9 cellular contexts compared by ENCODE assay signal in the genomic region with DNA sequence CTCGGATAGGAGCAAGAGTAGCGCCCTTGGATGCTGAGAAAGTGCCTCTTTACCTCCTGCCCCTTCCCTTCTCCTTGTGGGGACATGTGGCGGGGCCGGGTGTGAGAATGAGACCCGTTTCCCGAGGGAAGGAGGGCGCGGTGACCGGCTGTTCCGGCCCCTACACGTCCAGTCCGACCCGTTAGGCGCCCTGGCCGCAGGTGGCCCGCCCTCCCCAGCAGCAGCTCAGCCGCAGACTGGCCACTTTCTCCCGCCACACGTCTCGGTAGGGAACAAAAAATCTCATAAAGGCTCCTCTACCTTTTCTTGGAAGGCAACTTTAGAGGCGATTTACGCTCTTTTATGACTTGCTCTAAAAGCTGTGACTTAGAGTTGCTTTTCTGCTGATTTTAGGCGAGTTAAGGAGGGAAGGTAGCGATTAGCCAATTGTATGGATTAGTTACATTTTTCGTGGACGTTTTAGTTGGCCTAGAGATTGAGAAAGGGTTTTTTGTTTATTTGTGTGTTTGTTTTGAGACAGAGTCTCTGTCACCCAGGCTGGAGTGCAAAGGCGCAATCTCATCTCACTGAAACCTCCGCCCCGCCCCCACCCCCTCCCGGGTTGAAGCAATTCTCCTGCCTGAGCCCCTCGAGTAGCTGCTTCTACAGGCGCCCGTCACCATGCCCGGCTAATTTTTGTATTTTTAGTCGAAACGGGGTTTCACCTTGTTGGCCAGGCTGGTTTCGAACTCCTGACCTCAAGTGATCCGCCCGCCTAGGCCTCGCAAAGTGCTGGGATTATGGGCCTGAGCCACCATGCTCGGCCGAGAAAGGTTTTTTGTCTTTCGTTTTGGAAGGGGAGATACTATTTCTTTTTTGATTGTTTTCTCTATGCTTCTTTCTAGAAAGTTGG. TPM values are rescaled to one million over a fixed set of nuclear protein-coding genes. Genes with fewer than 3 reads are reported as not detected.
A peak's percentile ranks its signal among the peaks of the same experiment; 100 is the strongest.
DNase-seq lines count a peak whose midpoint lies in the region; ATAC-seq and TF ChIP-seq lines count a peak whose summit lies in the region.
"Had no signal": no experiment of that assay in that cellular context is flagged by ENCODE, and none has a peak within 500 bp of the region (broad histone marks: within the 10 kb centered on the region; RNA-seq: fewer than 3 reads in every experiment).

No MANE protein-coding gene starts in this region.

- no peak overlapping the region for H3K9ac ChIP-seq in trophoblast cell (ENCODE audit: low read length)

- 65 to 84% (median 79%) methylated on average over 41 to 43 of the region's 43 CpGs for WGBS in heart left ventricle, 4 donors
- no CpG with 5 or more reads among the region's 43 CpGs for WGBS in trophoblast cell (ENCODE audit: extremely low coverage, insufficient coverage, insufficient read length)

- no peaks in the 10 kb centered on the region for H3K9me3 ChIP-seq in RWPE2 (ENCODE audit: severe bottlenecking)
- H3K9me3 ChIP-seq in heart left ventricle = no peaks in the 10 kb centered on the region
- H3K9me3 ChIP-seq in trophoblast cell (ENCODE audit: insufficient read depth, low read depth, low read length) = no peaks in the 10 kb centered on the region

- intact Hi-C loops in heart left ventricle (cut with DNase I) = loop anchor here in 2 of 10 donors (5.0 kb wide), 1 partner anchor 41 kb away; no protein-coding TSS in a partner anchor

- TF ChIP-seq CTCF in GM12875 (IDR thresholded peaks at IDR 0.05; ENCODE audit: borderline replicate concordance, insufficient read depth, low read depth, low read length) (no peak), RWPE2 (IDR thresholded peaks at IDR 0.05; ENCODE audit: poor library complexity, severe bottlenecking) (no peak), heart left ventricle (IDR thresholded peaks at IDR 0.05) (no peak)

- H4K8ac ChIP-seq in trophoblast cell (ENCODE audit: low read depth, low read length) = peak overlapping the region; percentile 58

- H3K27ac ChIP-seq in RWPE2 (ENCODE audit: poor library complexity, severe bottlenecking) (peak overlapping the region; percentile 44), heart left ventricle (no peak overlapping the region), trophoblast cell (ENCODE audit: low read depth, low read length) (no peak overlapping the region)

- H2BK12ac ChIP-seq in trophoblast cell (ENCODE audit: low read length) = peak overlapping the region; percentile 60

- H3K4me3 ChIP-seq in GM12875 (ENCODE audit: low read depth, low read length) (peak overlapping the region; percentile 66), RWPE2 (ENCODE audit: severe bottlenecking) (peak overlapping the region; percentile 56), heart left ventricle (peak overlapping the region in 11 of 12 donors; percentile 39 to 74 (median 63)), trophoblast cell (ENCODE audit: low read depth, low read length) (peak overlapping the region; percentile 64)

- no peak for TF ChIP-seq POLR2A in heart left ventricle (IDR thresholded peaks at IDR 0.05)

- peak overlapping the region; percentile 33 for H2BK120ac ChIP-seq in trophoblast cell (ENCODE audit: insufficient read depth, low read length, poor library complexity)

- no peak for ATAC-seq in RWPE2 (ENCODE audit: low read depth)
- peak in 2 of 4 donors; percentile 6 to 25 for ATAC-seq in heart left ventricle
- ATAC-seq in HG03196 (IDR thresholded peaks at IDR 0.05; ENCODE audit: unreplicated experiment) = no peak

- no peak overlapping the region for H4K12ac ChIP-seq in trophoblast cell (ENCODE audit: low read depth, low read length)

- H3K4ac ChIP-seq in trophoblast cell (ENCODE audit: low read depth, low read length) = no peak overlapping the region

- peaks cover 2% of the 10 kb centered on the region for H3K79me2 ChIP-seq in trophoblast cell (ENCODE audit: control insufficient read depth, insufficient read depth, low read length, poor library complexity)

- H3K14ac ChIP-seq in trophoblast cell (ENCODE audit: low read length) = no peak overlapping the region

- H3K23ac ChIP-seq in trophoblast cell (ENCODE audit: low read length) = no peak overlapping the region

- no peaks in the 10 kb centered on the region for H3K27me3 ChIP-seq in RWPE2 (ENCODE audit: insufficient read depth, poor library complexity, severe bottlenecking)
- H3K27me3 ChIP-seq in heart left ventricle = peaks cover 0 to 9% (median 0%) of the 10 kb centered on the region in 9 donors
- H3K27me3 ChIP-seq in trophoblast cell (ENCODE audit: insufficient read depth, low read length) = no peaks in the 10 kb centered on the region

- H3K4me2 ChIP-seq in trophoblast cell (ENCODE audit: low read length) = peak overlapping the region; percentile 97

- H2AFZ ChIP-seq in trophoblast cell (ENCODE audit: insufficient read depth, low read length, poor library complexity) = no peak overlapping the region

- H3K4me1 ChIP-seq in RWPE2 (ENCODE audit: insufficient read depth, poor library complexity, severe bottlenecking) (peaks cover 18% of the 10 kb centered on the region), heart left ventricle (peaks cover 0 to 20% (median 8%) of the 10 kb centered on the region in 12 donors), trophoblast cell (ENCODE audit: control insufficient read depth in 1 of 2, insufficient read depth in 2 of 2, low read length in 2 of 2) (peaks cover 9 to 15% of the 10 kb centered on the region in 2 experiments)

- H3K36me3 ChIP-seq in RWPE2 (ENCODE audit: low read depth) (no peaks in the 10 kb centered on the region), heart left ventricle (no peaks in the 10 kb centered on the region), trophoblast cell (ENCODE audit: control insufficient read depth in 1 of 2, insufficient read depth in 2 of 2, low read length in 2 of 2) (no peaks in the 10 kb centered on the region)

- peak overlapping the region; percentile 42 for H4K91ac ChIP-seq in trophoblast cell (ENCODE audit: low read depth, low read length)

- peak overlapping the region; percentile 63 for H3K18ac ChIP-seq in trophoblast cell (ENCODE audit: low read length)

- no peak overlapping the region for H2AK5ac ChIP-seq in trophoblast cell (ENCODE audit: low read length)

- peaks cover 7% of the 10 kb centered on the region for H3K79me1 ChIP-seq in trophoblast cell (ENCODE audit: low read length)

- DNase-seq in RWPE2 (ENCODE audit: low spot score) = no peak
- no peak for DNase-seq in heart left ventricle
- peak; percentile 56 to 70 for DNase-seq in trophoblast cell
- no peak for DNase-seq in mucosa of gallbladder (ENCODE audit: low spot score)
- DNase-seq in cerebellar nuclear complex (lab: John Stamatoyannopoulos, UW) = no peak
- DNase-seq in NCI-H2227 treated with DMSO at 0.1 percent for 48 hours (lab: John Stamatoyannopoulos, UW) = no peak

- no peak overlapping the region for H2BK5ac ChIP-seq in trophoblast cell (ENCODE audit: low read depth, low read length, poor library complexity)

RNA-seq across cellular contexts. Expression of gene PGPEP1L, which starts 8.3 kb away (rescaled TPM):
- total RNA-seq in heart left ventricle (1 to 10 TPM in 5 of 9 donors, under 1 TPM in 3, not detected in 1; 0.51 to 3.4 (median 1.4) TPM), mucosa of gallbladder (0.29 TPM)
- 1 to 10 TPM in 1 of 2 donors, not detected in 1; 2.8 TPM for polyA plus RNA-seq in heart left ventricle
- 0.04 and 0.06 TPM in 2 replicates for polyA plus RNA-seq in trophoblast cell (2013)
- total RNA-seq: lung microvascular endothelial cell had no signal

Comparison
In these comparisons a context has a peak if more than half of its experiments do, and no peak if none do; other contexts are left out.
1. DNase-seq: peak in trophoblast cell (2 of 2); none in RWPE2 (single experiment), heart left ventricle (0 of 5), mucosa of gallbladder (single experiment), cerebellar nuclear complex (0 of 2) and NCI-H2227 treated with DMSO at 0.1 percent for 48 hours (single experiment).
2. Peak in every context shown above with its lines, with median percentiles within 50 percentile points of each other: H3K4me3 ChIP-seq.